23 cellular contexts compared by ENCODE assay signal in the genomic region with DNA sequence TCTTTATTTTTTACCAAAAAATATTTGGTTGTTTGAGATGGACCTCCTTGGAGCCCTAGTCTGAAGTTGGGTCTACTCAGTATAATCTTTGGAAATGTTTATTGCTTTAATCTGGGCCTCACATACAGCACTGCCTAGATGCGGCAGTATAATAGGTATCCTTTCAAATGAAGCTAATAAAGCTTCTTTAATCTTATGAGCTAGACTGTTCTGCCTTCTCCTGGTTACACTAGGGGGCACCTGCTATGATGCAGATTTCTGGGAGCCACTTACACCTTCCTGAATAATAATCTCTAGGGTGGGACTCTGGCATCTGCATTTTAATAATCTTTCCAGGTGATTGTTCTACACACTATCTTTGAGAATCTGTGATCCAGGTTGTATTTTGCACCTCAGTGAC.
"Had no signal": no experiment of that assay in that cellular context is flagged by ENCODE, and none has a peak within 500 bp of the region (broad histone marks: within the 10 kb centered on the region; RNA-seq: fewer than 3 reads in every experiment).

No MANE protein-coding gene starts in this region.

- H3K9me3 Mint-ChIP-seq: memory B cell; natural killer cell; stimulated activated memory B cell treated with anti-CD40 and anti-IgM and Interleukin-4, amounts not matched to agents 10 μg/mL and 1 μg/mL and 100 μg/mL, for 72 hours; type B pancreatic cell had no signal

- H3K27ac ChIP-seq: foreskin keratinocyte, gastroesophageal sphincter, heart left ventricle, hepatocyte, neutrophil, parathyroid adenoma, testis, tibial artery had no signal

- H3K79me2 ChIP-seq: hepatocyte, parathyroid adenoma had no signal

- DNase-seq: cortex of kidney; effector memory CD8-positive, alpha-beta T cell; foreskin keratinocyte; heart left ventricle; kidney; natural killer cell; stimulated activated CD4-positive, alpha-beta T cell treated with anti-CD3 and anti-CD28 coated beads, Interleukin-4, amount 100 ng/mL, for 4 hours; stimulated activated naive CD8-positive, alpha-beta T cell treated with anti-CD3 and anti-CD28 coated beads, Interleukin-15, Interleukin-2, amounts not matched to agents 100 U/mL and 50 U/mL, for 24 hours; substantia nigra; testis; tibial artery had no signal

- H3K27ac Mint-ChIP-seq: effector memory CD8-positive, alpha-beta T cell; memory B cell; natural killer cell; progenitor cell of endocrine pancreas; stimulated activated memory B cell treated with anti-CD40 and anti-IgM and Interleukin-4, amounts not matched to agents 10 μg/mL and 1 μg/mL and 100 μg/mL, for 72 hours; type B pancreatic cell had no signal

- H3K4me3 Mint-ChIP-seq: effector memory CD8-positive, alpha-beta T cell; memory B cell; natural killer cell; stimulated activated memory B cell treated with anti-CD40 and anti-IgM and Interleukin-4, amounts not matched to agents 10 μg/mL and 1 μg/mL and 100 μg/mL, for 72 hours; type B pancreatic cell had no signal

- H3K36me3 ChIP-seq: gastroesophageal sphincter, heart left ventricle, neutrophil, tibial artery had no signal

- H3K36me3 Mint-ChIP-seq: memory B cell; natural killer cell; stimulated activated memory B cell treated with anti-CD40 and anti-IgM and Interleukin-4, amounts not matched to agents 10 μg/mL and 1 μg/mL and 100 μg/mL, for 72 hours; type B pancreatic cell had no signal

- H3K9ac ChIP-seq: parathyroid adenoma had no signal

- H3K4me1 ChIP-seq: heart left ventricle, parathyroid adenoma, testis, tibial artery had no signal

- H3K9me3 ChIP-seq: gastroesophageal sphincter, heart left ventricle, neutrophil, testis, tibial artery had no signal

- H3K4me1 Mint-ChIP-seq: memory B cell; natural killer cell; stimulated activated memory B cell treated with anti-CD40 and anti-IgM and Interleukin-4, amounts not matched to agents 10 μg/mL and 1 μg/mL and 100 μg/mL, for 72 hours had no signal

- H3K4me2 ChIP-seq: hepatocyte had no signal

- H2AFZ ChIP-seq: hepatocyte, parathyroid adenoma had no signal

- ATAC-seq: effector memory CD8-positive, alpha-beta T cell; esophagus mucosa; foreskin keratinocyte; gastroesophageal sphincter; heart left ventricle; left lobe of liver; natural killer cell; sciatic nerve; stimulated activated memory B cell treated with anti-CD40 and anti-IgM and Interleukin-4, amounts not matched to agents 10 μg/mL and 1 μg/mL and 100 μg/mL, for 72 hours; stimulated activated naive CD8-positive, alpha-beta T cell treated with anti-CD3 and anti-CD28 coated beads, Interleukin-15, Interleukin-2, amounts not matched to agents 100 U/mL and 50 U/mL, for 24 hours had no signal

- H3K27me3 Mint-ChIP-seq: effector memory CD8-positive, alpha-beta T cell had no signal

- H3K4me3 ChIP-seq: gastroesophageal sphincter, heart left ventricle, hepatocyte, lung, testis, tibial artery had no signal

- H3K27me3 ChIP-seq: foreskin keratinocyte, gastroesophageal sphincter, testis, tibial artery had no signal
